1 cellular context compared by ENCODE assay signal in the genomic region with DNA sequence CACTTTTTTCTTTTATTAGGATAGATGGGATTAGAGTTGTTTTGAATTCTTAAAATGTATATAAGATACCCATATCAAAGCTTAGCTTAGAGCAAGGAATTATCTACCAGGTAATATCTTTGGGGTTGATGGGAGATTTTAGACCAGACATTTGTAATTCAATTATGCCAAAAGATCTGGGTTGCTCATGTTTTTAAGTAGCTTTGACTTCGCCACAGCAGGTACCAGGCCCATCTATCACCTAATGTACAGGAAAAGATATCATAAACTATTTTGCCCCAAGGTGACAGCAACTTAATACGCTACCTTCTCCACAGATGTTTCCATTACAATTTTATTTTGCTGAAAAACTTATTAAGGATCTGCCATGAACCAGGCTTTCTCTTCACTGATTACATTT.
TF ChIP-seq lines count a peak whose summit lies in the region.

No MANE protein-coding gene starts in this region.

TF ChIP-seq in SK-N-SH, 30 proteins besides CTCF, POLR2A, EP300 and RAD21 (continued from another document):
- TF ChIP-seq ZBTB33 (IDR thresholded peaks at IDR 0.05; ENCODE audit: borderline replicate concordance, low read depth) (no peak), MXI1 (IDR thresholded peaks at IDR 0.05; ENCODE audit: low read depth, low read length) (no peak)
